1 cellular context compared by ENCODE assay signal in genomic region chr6:139572001-139572400, GRCh38.
TF ChIP-seq lines count a peak whose summit lies in the region.

No MANE protein-coding gene starts in this region.

TF ChIP-seq in SK-N-SH, 30 proteins besides CTCF, POLR2A, EP300 and RAD21 (continued from another document):
- TF ChIP-seq ZBTB33 (IDR thresholded peaks at IDR 0.05; ENCODE audit: borderline replicate concordance, low read depth) = no peak
- no peak for TF ChIP-seq TCF12 (IDR thresholded peaks at IDR 0.05)
- no peak for TF ChIP-seq ELF1 (IDR thresholded peaks at IDR 0.05)
- no peak for TF ChIP-seq GATA2 (CRISPR knock-in tag; IDR thresholded peaks at IDR 0.05)
- TF ChIP-seq REST (IDR thresholded peaks at IDR 0.05; ENCODE audit: low read depth, low read length) = no peak
- no peak for TF ChIP-seq FOXM1 (IDR thresholded peaks at IDR 0.05; ENCODE audit: low read depth)
- TF ChIP-seq TAF1 (IDR thresholded peaks at IDR 0.05; ENCODE audit: borderline replicate concordance, low read depth, low read length) = no peak
- no peak for TF ChIP-seq SIN3A (IDR thresholded peaks at IDR 0.05; ENCODE audit: borderline replicate concordance, low read depth, low read length)
- TF ChIP-seq YY1 (IDR thresholded peaks at IDR 0.05; ENCODE audit: low read depth) = no peak
